ENCODE assay signal across 1 cellular context in the genomic region with DNA sequence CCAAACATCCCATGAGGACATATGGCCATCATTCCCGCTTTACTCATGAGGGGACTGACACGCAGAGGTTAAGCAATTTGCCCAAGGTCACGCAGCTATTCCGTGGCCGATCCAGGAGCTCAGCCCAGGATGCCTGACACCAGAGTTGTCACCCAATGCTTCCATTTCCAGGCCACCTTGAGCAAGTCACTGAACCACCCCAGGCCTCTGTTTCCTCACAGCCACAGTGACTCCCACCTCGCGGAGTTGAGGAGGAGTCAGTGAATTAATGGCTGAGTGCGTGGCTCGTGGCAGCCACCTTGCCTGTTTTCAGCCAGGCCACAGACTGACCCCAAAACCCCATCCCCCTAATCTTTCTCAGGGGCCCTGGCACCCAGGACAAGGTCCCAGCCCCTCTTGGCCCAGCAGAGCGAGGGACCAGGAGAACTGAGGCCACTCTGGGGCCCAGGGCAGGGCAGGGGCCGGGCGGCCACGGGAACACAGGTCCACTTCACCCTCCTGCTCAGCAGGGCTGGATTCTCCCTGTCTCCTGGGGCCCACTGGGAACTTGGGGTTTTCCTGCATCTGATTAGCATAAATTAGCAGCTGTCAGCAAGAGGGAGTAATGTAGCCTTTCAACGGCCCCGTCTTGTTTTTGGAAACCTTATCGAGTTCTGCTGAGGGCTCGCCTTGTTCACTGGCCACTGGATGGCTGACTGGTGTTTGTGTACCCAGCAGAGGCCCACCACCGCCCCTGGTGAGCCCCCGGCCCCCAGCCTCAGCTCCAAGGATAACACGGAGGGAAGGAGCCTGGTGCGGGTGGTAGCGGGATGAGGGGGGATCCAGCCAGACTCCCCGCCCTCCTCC.
TF ChIP-seq lines count a peak whose summit lies in the region.

No MANE protein-coding gene starts in this region.

TF ChIP-seq in GM12878, 131 proteins besides CTCF, POLR2A, EP300 and RAD21:
- TF ChIP-seq MEF2B (IDR thresholded peaks at IDR 0.05; ENCODE audit: partially characterized antibody, poor library complexity, severe bottlenecking) (peak; percentile 12), EED (IDR thresholded peaks at IDR 0.05; ENCODE audit: low read depth) (0 out of 2 replicates have a peak, but pooled peaks have one; percentile 15), SUPT20H (IDR thresholded peaks at IDR 0.05; ENCODE audit: borderline replicate concordance, control insufficient read depth, low read depth, low read length) (no peak)
